ENCODE assay signal across 13 cellular contexts in genomic region chr13:103006706-103007426, GRCh38. TPM values are rescaled to one million over a fixed set of nuclear protein-coding genes. Genes with fewer than 3 reads are reported as not detected.
DNase-seq lines count a peak whose midpoint lies in the region; ATAC-seq, FAIRE-seq and TF ChIP-seq lines count a peak whose summit lies in the region.
"Had no signal": no experiment of that assay in that cellular context is flagged by ENCODE, and none has a peak within 500 bp of the region (broad histone marks: within the 10 kb centered on the region; RNA-seq: fewer than 3 reads in every experiment).

No MANE protein-coding gene starts in this region.

- WGBS in GM12878 (ENCODE audit: insufficient coverage, insufficient replicate concordance, low lambda C conversion rate, missing lambda C conversion rate) = 22% methylated on average over 11 of the region's 11 CpGs

- H3K9me3 Mint-ChIP-seq in stimulated activated naive CD8-positive, alpha-beta T cell treated with anti-CD3 and anti-CD28 coated beads, Interleukin-15, amount 100 ng/mL, for 72 hours = peaks cover 0 to 4% of the 10 kb centered on the region in 2 donors

- TF ChIP-seq EP300 in GM12878 (IDR thresholded peaks at IDR 0.05; ENCODE audit: borderline replicate concordance in 1 of 2, control insufficient read depth in 1 of 2, low read depth in 2 of 2, low read length in 2 of 2) = peak; percentile 90 to 98

- no peak overlapping the region; the same call in 1 of the 2 replicates for H3K4me3 ChIP-seq in GM12878
- no peak overlapping the region for H3K4me3 ChIP-seq in A673 (ENCODE audit: low read depth, low read length, poor library complexity, severe bottlenecking)
- H3K4me3 ChIP-seq: testis had no signal

- CTCF ChIA-PET in GM12878 (lab: Yijun Ruan, JAX) = interaction anchor here (0.6 to 1.5 kb wide), 3 partner anchors 35 to 132 kb away, joined by 3 to 5 read pairs (median 4); no protein-coding TSS in a partner anchor
- CTCF ChIA-PET in A673 (lab: Charles Lee) = interaction anchor here (0.7 kb wide), 1 partner anchor 134 kb away, joined by 5 read pairs; no protein-coding TSS in a partner anchor

- H3K27me3 ChIP-seq in GM12878 (replicated peaks in 1 of 2; ENCODE audit: control insufficient read depth in 2 of 2, insufficient read depth in 2 of 2, low read length in 1 of 2) = no peaks in the 10 kb centered on the region
- H3K27me3 ChIP-seq in A673 (replicated peaks; ENCODE audit: insufficient read depth, low read depth, low read length, poor library complexity) = peaks cover 20% of the 10 kb centered on the region
- H3K27me3 ChIP-seq: testis had no signal

- peaks cover 5% of the 10 kb centered on the region for H3K27me3 Mint-ChIP-seq in stimulated activated naive CD8-positive, alpha-beta T cell treated with anti-CD3 and anti-CD28 coated beads, Interleukin-15, amount 100 ng/mL, for 72 hours

- BruUV-seq in GM12878 (replicated peaks; lab: Mats Ljungman, UMichigan) = no TSS peak
- no TSS peak for BruUV-seq in A673 (replicated peaks; lab: Mats Ljungman, UMichigan)

- DNase-seq in GM12878 (ENCODE audit: low read depth, low spot score) = peak; percentile 74
- no peak for DNase-seq in stimulated activated naive CD8-positive, alpha-beta T cell treated with anti-CD3 and anti-CD28 coated beads, Interleukin-15, amount 100 ng/mL, for 72 hours
- DNase-seq in midbrain (lab: John Stamatoyannopoulos, UW) = no peak
- DNase-seq in RKO (ENCODE audit: low spot score) = no peak
- DNase-seq in A673 (ENCODE audit: low spot score) = no peak
- DNase-seq: DMS 273 treated with DMSO at 0.1 percent for 48 hours; effector memory CD4-positive, alpha-beta T cell; testis had no signal

- FAIRE-seq in GM12878 (lab: Jason Lieb, UNC) = peak; percentile 85

- POLR2A ChIA-PET in GM12878 (lab: Charles Lee) (interaction anchor here (0.6 to 1.0 kb wide), 2 partner anchors 13 to 29 kb away, joined by 5 to 7 read pairs; no protein-coding TSS in a partner anchor), A673 (lab: Charles Lee; ENCODE audit: low non-redundant PET) (no interaction called here)

- SMC1A ChIA-PET in GM12878 (lab: Charles Lee; ENCODE audit: uncharacterized antibody, unreplicated experiment) = interaction anchor here (0.9 to 2.0 kb wide), 16 partner anchors 14 to 285 kb away, joined by 3 to 18 read pairs (median 4); no protein-coding TSS in a partner anchor

- peak overlapping the region; percentile 58 for H3K9ac ChIP-seq in GM12878 (ENCODE audit: control insufficient read depth, insufficient read depth, low read length)

- peak overlapping the region; percentile 80 for H2AFZ ChIP-seq in GM12878 (ENCODE audit: control insufficient read depth, low read depth, low read length)

- H3K27ac ChIP-seq in GM12878 (ENCODE audit: control insufficient read depth, insufficient read depth) = peak overlapping the region; percentile 87
- H3K27ac ChIP-seq in A673 (ENCODE audit: low read depth, low read length, poor library complexity, severe bottlenecking) = no peak overlapping the region
- H3K27ac ChIP-seq: testis had no signal

- peak overlapping the region; percentile 68 for H3K4me2 ChIP-seq in GM12878 (ENCODE audit: control insufficient read depth, insufficient read depth)

- TF ChIP-seq CTCF in GM12878 (IDR thresholded peaks at IDR 0.05 in 2 of 3, conservative IDR thresholded peaks at IDR 0.05 in 1 of 3; ENCODE audit: control insufficient read depth in 2 of 3, extremely low read depth in 1 of 3, insufficient read depth in 1 of 3, low read depth in 3 of 3, low read length in 3 of 3) (no peak), A673 (conservative IDR thresholded peaks at IDR 0.05; ENCODE audit: low read depth, low read length) (no peak)

- ATAC-seq in GM18519 (IDR thresholded peaks at IDR 0.05; ENCODE audit: low FRiP score, unreplicated experiment) (peak; percentile 96), GM21619 (IDR thresholded peaks at IDR 0.05; ENCODE audit: unreplicated experiment) (peak; percentile 91), HG03378 (IDR thresholded peaks at IDR 0.05; ENCODE audit: unreplicated experiment) (peak; percentile 96), GM12878 (peak; percentile 95)
- ATAC-seq in stimulated activated naive CD8-positive, alpha-beta T cell treated with anti-CD3 and anti-CD28 coated beads, Interleukin-15, amount 100 ng/mL, for 72 hours = no peak

- no peaks in the 10 kb centered on the region for H3K36me3 ChIP-seq in GM12878 (ENCODE audit: control insufficient read depth in 2 of 2, insufficient read depth in 2 of 2, low read length in 1 of 2)
- no peaks in the 10 kb centered on the region for H3K36me3 ChIP-seq in A673 (ENCODE audit: insufficient read depth, low read length, poor library complexity, severe bottlenecking)

- peaks cover 25% of the 10 kb centered on the region for H3K9me3 ChIP-seq in GM12878 (replicated peaks; ENCODE audit: control insufficient read depth, insufficient read depth, low read length)
- no peaks in the 10 kb centered on the region for H3K9me3 ChIP-seq in A673 (ENCODE audit: low read depth, low read length, poor library complexity, severe bottlenecking)
- H3K9me3 ChIP-seq: testis had no signal

- RAD21 ChIA-PET in GM12878 (lab: Charles Lee; ENCODE audit: unreplicated experiment) = interaction anchor here (0.7 to 1.9 kb wide), 9 partner anchors 24 to 126 kb away, joined by 3 to 11 read pairs (median 5); no protein-coding TSS in a partner anchor

- no peak overlapping the region for H3K4me3 Mint-ChIP-seq in stimulated activated naive CD8-positive, alpha-beta T cell treated with anti-CD3 and anti-CD28 coated beads, Interleukin-15, amount 100 ng/mL, for 72 hours

- H3K4me1 Mint-ChIP-seq in stimulated activated naive CD8-positive, alpha-beta T cell treated with anti-CD3 and anti-CD28 coated beads, Interleukin-15, amount 100 ng/mL, for 72 hours = no peaks in the 10 kb centered on the region

- in situ Hi-C loops in GM12878 (cut with MboI) = no loop called here

- H3K27ac Mint-ChIP-seq in stimulated activated naive CD8-positive, alpha-beta T cell treated with anti-CD3 and anti-CD28 coated beads, Interleukin-15, amount 100 ng/mL, for 72 hours = no peak overlapping the region

- H4K20me1 ChIP-seq in GM12878 (ENCODE audit: control insufficient read depth, insufficient read depth) = no peaks in the 10 kb centered on the region

- TF ChIP-seq POLR2A in GM12878 (IDR thresholded peaks at IDR 0.05; ENCODE audit: low read depth, low read length) = no peak

- peaks cover 15% of the 10 kb centered on the region for H3K4me1 ChIP-seq in GM12878 (ENCODE audit: control insufficient read depth, insufficient read depth, low read length)
- no peaks in the 10 kb centered on the region for H3K4me1 ChIP-seq in A673 (ENCODE audit: insufficient read depth, low read length, poor library complexity, severe bottlenecking)
- H3K4me1 ChIP-seq: testis had no signal

- intact Hi-C loops in GM12878 (cut with micrococcal nuclease; ENCODE audit: unreplicated experiment) = loop anchor here (1.0 to 2.0 kb wide), 4 partner anchors 24 to 172 kb away; no protein-coding TSS in a partner anchor
- intact Hi-C loops in A673 (cut with micrococcal nuclease; ENCODE audit: unreplicated experiment) = no loop called here

- 0 out of 2 replicates have a peak, but pooled peaks have one; percentile 3 for TF ChIP-seq RAD21 in GM12878 (IDR thresholded peaks at IDR 0.05; ENCODE audit: insufficient read depth, low read depth, low read length)

- no peaks in the 10 kb centered on the region for H3K79me2 ChIP-seq in GM12878 (ENCODE audit: control insufficient read depth, insufficient read depth, low read length)

TF ChIP-seq in GM12878, 131 proteins besides CTCF, POLR2A, EP300 and RAD21 (continues in another document):
- TF ChIP-seq, protein P1, sequence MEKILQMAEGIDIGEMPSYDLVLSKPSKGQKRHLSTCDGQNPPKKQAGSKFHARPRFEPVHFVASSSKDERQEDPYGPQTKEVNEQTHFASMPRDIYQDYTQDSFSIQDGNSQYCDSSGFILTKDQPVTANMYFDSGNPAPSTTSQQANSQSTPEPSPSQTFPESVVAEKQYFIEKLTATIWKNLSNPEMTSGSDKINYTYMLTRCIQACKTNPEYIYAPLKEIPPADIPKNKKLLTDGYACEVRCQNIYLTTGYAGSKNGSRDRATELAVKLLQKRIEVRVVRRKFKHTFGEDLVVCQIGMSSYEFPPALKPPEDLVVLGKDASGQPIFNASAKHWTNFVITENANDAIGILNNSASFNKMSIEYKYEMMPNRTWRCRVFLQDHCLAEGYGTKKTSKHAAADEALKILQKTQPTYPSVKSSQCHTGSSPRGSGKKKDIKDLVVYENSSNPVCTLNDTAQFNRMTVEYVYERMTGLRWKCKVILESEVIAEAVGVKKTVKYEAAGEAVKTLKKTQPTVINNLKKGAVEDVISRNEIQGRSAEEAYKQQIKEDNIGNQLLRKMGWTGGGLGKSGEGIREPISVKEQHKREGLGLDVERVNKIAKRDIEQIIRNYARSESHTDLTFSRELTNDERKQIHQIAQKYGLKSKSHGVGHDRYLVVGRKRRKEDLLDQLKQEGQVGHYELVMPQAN (conservative IDR thresholded peaks at IDR 0.05) = no peak
- no peak for TF ChIP-seq POU2F2 (IDR thresholded peaks at IDR 0.05; ENCODE audit: borderline replicate concordance, low read depth, low read length)
- TF ChIP-seq NRF1 (conservative IDR thresholded peaks at IDR 0.05; ENCODE audit: low read depth, low read length) = no peak
- TF ChIP-seq MEF2B (IDR thresholded peaks at IDR 0.05; ENCODE audit: partially characterized antibody, poor library complexity, severe bottlenecking) = peak; percentile 94

RNA-seq across cellular contexts. Expression of gene SLC10A2, which starts 59.4 kb away (rescaled TPM):
- 0.15 TPM in 1 of 2 replicates, not detected in the other for total RNA-seq in GM12878 (2013; cell fraction: nucleolus; rRNA removed)
- total RNA-seq in GM12878 (2014; rRNA removed) = not detected in 2 replicates
- total RNA-seq in GM12878 (2014; rRNA removed; fragmentation: Illumina TruSeq; extraction: Trizol) = not detected in 2 replicates
- not detected in 2 replicates for total RNA-seq in GM12878 (2021)
- polyA plus RNA-seq in GM12878 (2011; ENCODE audit: low read depth) = not detected
- 0.03 and 0.04 TPM in 2 replicates for polyA plus RNA-seq in GM12878 (2011; rRNA removed)
- 0.02 TPM in 1 of 2 replicates, not detected in the other for polyA plus RNA-seq in GM12878 (2011; cell fraction: cytosol; rRNA removed)
- not detected in 2 replicates for polyA plus RNA-seq in GM12878 (2011; cell fraction: nucleus; rRNA removed)
- polyA plus RNA-seq in GM12878 (2012) = 0.07 and 0.11 TPM in 2 replicates
- 0.01 TPM in 1 of 2 replicates, not detected in the other for polyA plus RNA-seq in GM12878 (2014; fragmentation: Illumina TruSeq; extraction: Trizol)
- under 1 TPM in 1 of 2 experiments, not detected in 1; 0.02 TPM for polyA plus RNA-seq in GM12878 (2014; fragmentation: Nextera tagmentation; extraction: Ambion mirVana)
- polyA plus RNA-seq in GM12878 (2014; rRNA removed) = not detected in 2 replicates
- not detected for polyA plus RNA-seq in GM12878 (2016; fragmentation: Nextera tagmentation; extraction: Ambion mirVana)
- not detected in 2 replicates for polyA minus RNA-seq in GM12878 (2011; rRNA and poly(A)+ RNA removed)
- polyA minus RNA-seq in GM12878 (2011; cell fraction: cytosol; rRNA and poly(A)+ RNA removed) = not detected in 2 replicates
- not detected in 2 replicates for polyA minus RNA-seq in GM12878 (2011; cell fraction: nucleus; rRNA and poly(A)+ RNA removed)
- total RNA-seq in A673 (2021) = not detected in 2 replicates
- total RNA-seq: HT1080, skeletal muscle tissue, testis had no signal
